9 cellular contexts compared by ENCODE assay signal in the genomic region with DNA sequence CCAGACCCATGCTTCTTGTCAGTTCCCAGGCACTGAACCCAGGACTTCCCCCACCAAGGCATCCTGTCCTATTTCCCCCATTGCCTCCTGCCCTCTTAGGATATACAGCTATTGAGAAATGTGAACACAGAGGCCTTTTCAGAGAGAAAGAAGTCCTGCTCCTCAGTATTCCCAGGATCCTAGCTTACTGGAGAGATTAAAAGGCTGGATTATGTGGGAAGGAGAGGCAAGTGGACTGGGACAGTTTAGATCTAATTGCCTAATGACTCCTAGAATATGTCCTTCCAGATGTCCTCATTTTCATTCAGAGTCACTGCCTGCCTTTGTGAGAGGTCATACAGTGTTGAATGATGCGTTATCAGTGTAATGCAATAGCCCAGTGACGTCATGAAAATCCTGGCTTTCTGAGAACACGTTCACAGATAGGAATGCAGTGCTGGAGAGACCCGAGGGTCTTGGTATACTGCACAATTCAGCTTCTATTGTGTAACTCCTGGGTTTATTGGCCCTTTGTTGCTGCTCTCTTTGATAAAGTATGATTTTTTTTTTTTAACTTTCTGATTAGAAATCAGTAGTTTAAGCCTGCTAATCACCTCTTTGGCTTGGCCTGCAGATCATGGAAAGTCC. TPM values are rescaled to one million over a fixed set of nuclear protein-coding genes. Genes with fewer than 3 reads are reported as not detected.
DNase-seq lines count a peak whose midpoint lies in the region; ATAC-seq lines count a peak whose summit lies in the region.
"Had no signal": no experiment of that assay in that cellular context is flagged by ENCODE, and none has a peak within 500 bp of the region (broad histone marks: within the 10 kb centered on the region; RNA-seq: fewer than 3 reads in every experiment).

No MANE protein-coding gene starts in this region.

- H2BK12ac ChIP-seq in neuronal stem cell (ENCODE audit: low read length): no peak overlapping the region

- H3K36me3 ChIP-seq in ectodermal cell (ENCODE audit: control insufficient read depth, insufficient read depth, low read length) (no peaks in the 10 kb centered on the region), neuronal stem cell (replicated peaks in 1 of 2; ENCODE audit: control insufficient read depth in 2 of 2, insufficient read depth in 2 of 2, low read length in 2 of 2) (no peaks in the 10 kb centered on the region)

- no peak overlapping the region for H3K4ac ChIP-seq in neuronal stem cell (ENCODE audit: low read length)

- H2AFZ ChIP-seq in neuronal stem cell (ENCODE audit: low read length): peak overlapping the region; percentile 6

- no peak overlapping the region for H3K23ac ChIP-seq in neuronal stem cell (ENCODE audit: low read depth, low read length, poor library complexity)

- H4K91ac ChIP-seq in neuronal stem cell (ENCODE audit: low read depth, low read length, poor library complexity): no peak overlapping the region

- DNase-seq in GM03348 (ENCODE audit: low spot score) (peak; percentile 74), NCI-H2227 treated with DMSO at 0.1 percent for 48 hours (lab: John Stamatoyannopoulos, UW) (peak; percentile 12), neuronal stem cell (ENCODE audit: low spot score) (no peak), HPDE6-E6E7 (ENCODE audit: extremely low spot score) (no peak), G401 (ENCODE audit: low spot score) (no peak), HK-2 (ENCODE audit: unreplicated experiment) (no peak)

- ATAC-seq in HG02588 (IDR thresholded peaks at IDR 0.05; ENCODE audit: unreplicated experiment): no peak

- H3K18ac ChIP-seq in neuronal stem cell (ENCODE audit: low read length): no peak overlapping the region

- H3K4me3 ChIP-seq in ectodermal cell (ENCODE audit: insufficient read depth, low read depth, low read length): no peak overlapping the region
- H3K4me3 ChIP-seq in neuronal stem cell (ENCODE audit: low read length in 2 of 2): no peak overlapping the region

- 79 to 80% methylated on average over 4 of the region's 4 CpGs for WGBS in ectodermal cell, 2 experiments
- WGBS in neuronal stem cell (ENCODE audit: extremely low coverage in 2 of 2, insufficient read length in 2 of 2, insufficient replicate concordance in 1 of 2), 2 donors: no CpG with 5 or more reads among the region's 4 CpGs

- no peak overlapping the region for H2BK120ac ChIP-seq in neuronal stem cell (ENCODE audit: low read depth, low read length)

- H3K79me1 ChIP-seq in neuronal stem cell (ENCODE audit: low read depth, low read length): no peaks in the 10 kb centered on the region

- no peak overlapping the region for H3K14ac ChIP-seq in neuronal stem cell (ENCODE audit: low read length)

- in situ Hi-C loops in G401 (cut with HindIII; ENCODE audit: low sequenced_read_pairs): no loop called here

- no peak overlapping the region for H2BK5ac ChIP-seq in neuronal stem cell (ENCODE audit: low read length)

- H3K4me2 ChIP-seq in neuronal stem cell (ENCODE audit: insufficient read depth, low read length, poor library complexity, severe bottlenecking): no peak overlapping the region

- no peak overlapping the region for H2BK15ac ChIP-seq in neuronal stem cell (ENCODE audit: low read length)

- no peak overlapping the region for H3K9ac ChIP-seq in neuronal stem cell (ENCODE audit: low read depth, low read length, poor library complexity)

- H3K9me3 ChIP-seq in ectodermal cell (ENCODE audit: control insufficient read depth, low read length) (no peaks in the 10 kb centered on the region), neuronal stem cell (replicated peaks in 1 of 2; ENCODE audit: control insufficient read depth in 2 of 2, insufficient read depth in 1 of 2, low read depth in 1 of 2, low read length in 2 of 2) (no peaks in the 10 kb centered on the region)

- H3K4me1 ChIP-seq in ectodermal cell (ENCODE audit: control insufficient read depth, insufficient read depth, low read length) (peaks cover 35% of the 10 kb centered on the region), neuronal stem cell (ENCODE audit: control insufficient read depth in 2 of 2, insufficient read depth in 1 of 2, low read depth in 1 of 2, low read length in 2 of 2) (peaks cover 24 to 40% of the 10 kb centered on the region in 2 donors)

- H3K27me3 ChIP-seq in ectodermal cell (ENCODE audit: control insufficient read depth, insufficient read depth, low read length, poor library complexity, severe bottlenecking): no peaks in the 10 kb centered on the region
- no peaks in the 10 kb centered on the region for H3K27me3 ChIP-seq in neuronal stem cell (ENCODE audit: control insufficient read depth in 3 of 3, insufficient read depth in 3 of 3, low read depth in 1 of 3, low read length in 3 of 3)

- H2AK5ac ChIP-seq in neuronal stem cell (ENCODE audit: low read depth, low read length): no peak overlapping the region

- no peak overlapping the region for H4K8ac ChIP-seq in neuronal stem cell (ENCODE audit: low read depth, low read length)

- H3K27ac ChIP-seq in ectodermal cell (ENCODE audit: insufficient read depth, low read depth, low read length, poor library complexity, severe bottlenecking) (peak overlapping the region; percentile 94), neuronal stem cell (replicated peaks; ENCODE audit: low read length) (no peak overlapping the region)

RNA-seq across cellular contexts. Expression of a gene that starts 26.2 kb away (rescaled TPM):
- polyA plus RNA-seq in ectodermal cell (2013, experiment 1 of 4): 21.7 TPM
- 16.5 TPM for polyA plus RNA-seq in ectodermal cell (2013, experiment 2 of 4)
- 15.1 TPM for polyA plus RNA-seq in ectodermal cell (2013, experiment 3 of 4)
- polyA plus RNA-seq in ectodermal cell (2013, experiment 4 of 4): 14.3 TPM
- 11.4 TPM for polyA plus RNA-seq in neuronal stem cell (2013, experiment 1 of 2)
- polyA plus RNA-seq in neuronal stem cell (2013, experiment 2 of 2): 12.7 TPM
- 37.0 and 46.3 TPM in 2 replicates for total RNA-seq in G401 (2014; rRNA removed; shearing (Covaris generic))
- total RNA-seq: T-helper 2 cell treated with Interferon-gamma antibody and Interleukin-4, amounts not matched to agents 100 ng/mL and 5 ng/mL, for 36 hours had no signal

Comparison
In these comparisons a context has a peak if more than half of its experiments do, and no peak if none do; other contexts are left out.
1. DNase-seq: peak in GM03348 (single experiment) and NCI-H2227 treated with DMSO at 0.1 percent for 48 hours (single experiment); none in neuronal stem cell (single experiment), HPDE6-E6E7 (single experiment), G401 (single experiment) and HK-2 (single experiment).